In the genomic region with DNA sequence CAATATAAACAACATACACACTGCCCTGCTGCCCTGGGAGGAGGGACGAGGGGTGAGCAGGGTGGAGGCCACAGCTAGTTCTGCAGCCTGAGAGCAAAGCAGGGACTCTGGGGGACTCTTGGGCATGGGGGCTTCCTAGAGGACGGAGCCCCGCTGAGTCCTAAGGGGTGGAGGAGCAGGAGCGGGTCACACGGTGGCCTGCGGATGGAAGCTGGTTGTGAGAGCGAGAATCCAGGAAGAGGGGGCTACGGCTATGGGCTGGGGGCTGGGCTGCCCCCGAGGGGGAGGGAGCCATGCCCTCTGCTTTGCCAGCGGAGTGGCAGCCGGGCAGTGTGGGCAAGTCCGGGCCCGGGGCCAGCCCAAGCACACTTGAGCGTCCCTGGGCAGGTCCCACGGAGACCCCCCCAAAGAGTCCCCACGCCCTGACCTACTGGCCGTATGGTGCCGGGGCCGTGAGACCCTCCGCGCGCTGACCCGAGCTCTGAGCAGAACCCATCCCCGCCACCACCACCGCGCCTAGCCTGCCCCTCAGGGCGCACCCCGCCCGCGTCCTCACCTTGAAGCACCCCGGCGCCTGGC, we compare ENCODE assay signal across 12 cellular contexts. TPM values are rescaled to one million over a fixed set of nuclear protein-coding genes. Genes with fewer than 3 reads are reported as not detected.
DNase-seq lines count a peak whose midpoint lies in the region; ATAC-seq and TF ChIP-seq lines count a peak whose summit lies in the region.
"Had no signal": no experiment of that assay in that cellular context is flagged by ENCODE, and none has a peak within 500 bp of the region (broad histone marks: within the 10 kb centered on the region; RNA-seq: fewer than 3 reads in every experiment).

No MANE protein-coding gene starts in this region.

- H3K4me1 ChIP-seq in PC-3 (ENCODE audit: insufficient read depth, low read length) (peaks cover 3% of the 10 kb centered on the region; the same call in 1 of the 2 replicates), esophagus (ENCODE audit: control insufficient read depth in 2 of 2, insufficient read depth in 2 of 2, low read length in 1 of 2) (peaks cover 5 to 8% of the 10 kb centered on the region in 2 donors), mucosa of stomach (ENCODE audit: control insufficient read depth, insufficient read depth, low read length) (peaks cover 8% of the 10 kb centered on the region), thoracic aorta (ENCODE audit: control insufficient read depth in 1 of 2, low read depth in 2 of 2) (peaks cover 22 to 50% of the 10 kb centered on the region in 2 donors)

- no peak for TF ChIP-seq CTCF in PC-3 (conservative IDR thresholded peaks at IDR 0.05; ENCODE audit: low read depth, low read length)
- no peak for TF ChIP-seq CTCF in thoracic aorta (IDR thresholded peaks at IDR 0.05)
- no peak for TF ChIP-seq CTCF in CD4-positive, alpha-beta T cell (IDR thresholded peaks at IDR 0.05)

- H3K27me3 Mint-ChIP-seq in CD4-positive, alpha-beta T cell: peaks cover 66% of the 10 kb centered on the region

- H3K9me2 ChIP-seq in PC-3 (replicated peaks; ENCODE audit: low read length): no peaks in the 10 kb centered on the region

- peaks cover 4% of the 10 kb centered on the region for H3K4me1 Mint-ChIP-seq in CD4-positive, alpha-beta T cell (ENCODE audit: low read depth)

- H3K27me3 ChIP-seq in PC-3 (ENCODE audit: low read length) (peaks cover 10% of the 10 kb centered on the region), esophagus (ENCODE audit: control insufficient read depth in 1 of 2, insufficient read depth in 2 of 2, low read length in 2 of 2) (no peaks in the 10 kb centered on the region), mucosa of stomach (ENCODE audit: control insufficient read depth, insufficient read depth, low read length) (peaks cover 35% of the 10 kb centered on the region), thoracic aorta (replicated peaks; ENCODE audit: insufficient read depth) (no peaks in the 10 kb centered on the region)
- peaks cover 38% of the 10 kb centered on the region for H3K27me3 ChIP-seq in CD4-positive, alpha-beta T cell (ENCODE audit: control insufficient read depth, insufficient read depth, low read length)

- H3K27ac ChIP-seq in PC-3 (ENCODE audit: low read length): no peak overlapping the region
- H3K27ac ChIP-seq in esophagus (ENCODE audit: low read depth in 2 of 2, low read length in 1 of 2): peak overlapping the region; percentile 60 to 83
- peak overlapping the region; percentile 94 to 96 for H3K27ac ChIP-seq in thoracic aorta
- H3K27ac ChIP-seq in CD4-positive, alpha-beta T cell (ENCODE audit: low read depth, low read length): no peak overlapping the region

- H4K20me1 ChIP-seq in PC-3 (ENCODE audit: low read length): no peaks in the 10 kb centered on the region

- CTCF ChIA-PET in PC-3 (lab: Charles Lee): no interaction called here
- CTCF ChIA-PET in CD4-positive, alpha-beta T cell (lab: Charles Lee): no interaction called here

- no peaks in the 10 kb centered on the region for H3K79me2 ChIP-seq in PC-3 (ENCODE audit: low read length)

- DNase-seq in PC-3 (no peak), thoracic aorta (ENCODE audit: low spot score) (no peak), NOMO-1 treated with dmso at 0.1 percent for 144 hours (lab: John Stamatoyannopoulos, UW; ENCODE audit: unreplicated experiment) (no peak)
- no peak for DNase-seq in CD4-positive, alpha-beta T cell
- DNase-seq: erythroblast, NCI-H2081 had no signal

- no peak overlapping the region for H3K4me3 Mint-ChIP-seq in CD4-positive, alpha-beta T cell

- H3K9me3 Mint-ChIP-seq in CD4-positive, alpha-beta T cell: no peaks in the 10 kb centered on the region
- H3K9me3 Mint-ChIP-seq: activated naive CD4-positive, alpha-beta T cell treated with anti-CD3 and anti-CD28 coated beads, Interleukin-2, amount 50 U/mL, for 72 hours had no signal

- H3K9me3 ChIP-seq in PC-3 (ENCODE audit: low read length) (no peaks in the 10 kb centered on the region), esophagus (ENCODE audit: control insufficient read depth in 2 of 2, insufficient read depth in 1 of 2, low read depth in 1 of 2, low read length in 1 of 2) (no peaks in the 10 kb centered on the region), mucosa of stomach (ENCODE audit: control insufficient read depth, low read length) (no peaks in the 10 kb centered on the region), thoracic aorta (no peaks in the 10 kb centered on the region)
- H3K9me3 ChIP-seq in CD4-positive, alpha-beta T cell (ENCODE audit: control insufficient read depth, low read length): no peaks in the 10 kb centered on the region

- H3K9ac ChIP-seq in PC-3 (ENCODE audit: low read length) (no peak overlapping the region), mucosa of stomach (ENCODE audit: low read length) (peak overlapping the region; percentile 34)

- H3F3A ChIP-seq in PC-3 (ENCODE audit: low read length, unreplicated experiment): no peaks in the 10 kb centered on the region

- H3K36me3 Mint-ChIP-seq in CD4-positive, alpha-beta T cell (ENCODE audit: low read depth): no peaks in the 10 kb centered on the region
- H3K36me3 Mint-ChIP-seq: activated naive CD4-positive, alpha-beta T cell treated with anti-CD3 and anti-CD28 coated beads, Interleukin-2, amount 50 U/mL, for 72 hours had no signal

- intact Hi-C loops in PC-3 (cut with micrococcal nuclease): no loop called here
- intact Hi-C loops in CD4-positive, alpha-beta T cell (cut with DNase I, micrococcal nuclease): no loop called here

- no TSS peak for BruUV-seq in PC-3 (replicated peaks; lab: Mats Ljungman, UMichigan)

- no peak overlapping the region for H3K27ac Mint-ChIP-seq in CD4-positive, alpha-beta T cell
- H3K27ac Mint-ChIP-seq: activated naive CD4-positive, alpha-beta T cell treated with anti-CD3 and anti-CD28 coated beads, Interleukin-2, amount 50 U/mL, for 72 hours had no signal

- no peaks in the 10 kb centered on the region for H3K36me3 ChIP-seq in PC-3 (ENCODE audit: low read depth, low read length)
- no peaks in the 10 kb centered on the region for H3K36me3 ChIP-seq in esophagus (ENCODE audit: control insufficient read depth in 2 of 2, insufficient read depth in 2 of 2, low read length in 1 of 2)
- no peaks in the 10 kb centered on the region for H3K36me3 ChIP-seq in mucosa of stomach (ENCODE audit: control insufficient read depth, insufficient read depth, low read length)
- no peaks in the 10 kb centered on the region for H3K36me3 ChIP-seq in thoracic aorta

- no peak for ATAC-seq in PC-3
- ATAC-seq in thoracic aorta (ENCODE audit: insufficient number of reproducible peaks, low FRiP score, low read depth): no peak
- no peak for ATAC-seq in CD4-positive, alpha-beta T cell (ENCODE audit: poor library complexity)
- no peak for ATAC-seq in GM18858 (IDR thresholded peaks at IDR 0.05; ENCODE audit: unreplicated experiment)
- no peak for ATAC-seq in HG02588 (IDR thresholded peaks at IDR 0.05; ENCODE audit: unreplicated experiment)
- ATAC-seq: activated naive CD4-positive, alpha-beta T cell treated with anti-CD3 and anti-CD28 coated beads, Interleukin-2, amount 50 U/mL, for 72 hours had no signal

- 10 to 14% methylated on average over 29 to 32 of the region's 32 CpGs for WGBS in esophagus, 2 donors

- H2AFZ ChIP-seq in PC-3 (ENCODE audit: low read length): peak overlapping the region; percentile 72; the same call in 1 of the 2 replicates

- H3K4me3 ChIP-seq in PC-3 (ENCODE audit: low read length) (peak overlapping the region; percentile 60), esophagus (ENCODE audit: low read depth in 1 of 2, low read length in 2 of 2) (peak overlapping the region; percentile 42 to 51), mucosa of stomach (ENCODE audit: low read length) (no peak overlapping the region), thoracic aorta (peak overlapping the region; percentile 76)

- H3K4me2 ChIP-seq in PC-3 (ENCODE audit: low read length): peak overlapping the region; percentile 78

- POLR2A ChIA-PET in PC-3 (lab: Charles Lee; ENCODE audit: unreplicated experiment): no interaction called here
- POLR2A ChIA-PET in CD4-positive, alpha-beta T cell (lab: Charles Lee): no interaction called here

RNA-seq across cellular contexts. Expression of gene ADAM33, which starts 0.4 kb away (rescaled TPM):
- total RNA-seq in PC-3 (2014; rRNA removed) (0.11 TPM in 1 of 2 replicates, not detected in the other), thoracic aorta (100 to 1,000 TPM; 113 to 177 TPM)
- polyA plus RNA-seq in esophagus: 10 to 100 TPM; 27.3 to 83.1 TPM
- total RNA-seq in CD4-positive, alpha-beta T cell: not detected
- total RNA-seq: activated naive CD4-positive, alpha-beta T cell treated with anti-CD3 and anti-CD28 coated beads, Interleukin-2, amount 50 U/mL, for 72 hours had no signal

RNA-seq across cellular contexts. Expression of gene GFRA4, which starts 18.2 kb away (rescaled TPM):
- total RNA-seq in PC-3 (2014; rRNA removed) (not detected in 2 replicates), thoracic aorta (not detected)
- not detected for polyA plus RNA-seq in esophagus
- not detected for total RNA-seq in CD4-positive, alpha-beta T cell
- total RNA-seq: activated naive CD4-positive, alpha-beta T cell treated with anti-CD3 and anti-CD28 coated beads, Interleukin-2, amount 50 U/mL, for 72 hours; mucosa of gallbladder had no signal

RNA-seq across cellular contexts. Expression of gene SIGLEC1, which starts 31.0 kb away (rescaled TPM):
- total RNA-seq in PC-3 (2014; rRNA removed) (not detected in 2 replicates), thoracic aorta (10 to 100 TPM; 12.2 to 45.5 TPM)
- polyA plus RNA-seq in esophagus: 1 to 10 TPM; 1.1 to 1.4 TPM
- under 1 TPM; 0.08 to 0.11 TPM for total RNA-seq in CD4-positive, alpha-beta T cell

RNA-seq across cellular contexts. Expression of gene HSPA12B, which starts 51.0 kb away (rescaled TPM):
- not detected in 2 replicates for total RNA-seq in PC-3 (2014; rRNA removed)
- polyA plus RNA-seq in esophagus: 1 to 10 TPM; 2.0 to 2.3 TPM
- total RNA-seq in thoracic aorta: 1 to 10 TPM; 4.6 to 6.5 TPM
- total RNA-seq in CD4-positive, alpha-beta T cell: under 1 TPM in 1 of 2 experiments, not detected in 1; 0.08 TPM
- total RNA-seq: activated naive CD4-positive, alpha-beta T cell treated with anti-CD3 and anti-CD28 coated beads, Interleukin-2, amount 50 U/mL, for 72 hours had no signal

Comparison
In these comparisons a context has a peak if more than half of its experiments do, and no peak if none do; other contexts are left out.
1. H3K27ac ChIP-seq: peak in esophagus (2 of 2) and thoracic aorta (2 of 2); none in PC-3 (single experiment) and CD4-positive, alpha-beta T cell (single experiment).
2. RNA of gene ADAM33, which starts 0.4 kb away (total RNA-seq): 113 to 177 TPM in thoracic aorta; 0.11 TPM in PC-3 and not detected in CD4-positive, alpha-beta T cell; every median in the first group is over 100 times any median in the second.
3. RNA of gene SIGLEC1, which starts 31.0 kb away (total RNA-seq): 12.2 to 45.5 TPM in thoracic aorta; 0.08 to 0.11 TPM in CD4-positive, alpha-beta T cell and not detected in PC-3; every median in the first group is over 10 times any median in the second.